27 cellular contexts compared by ENCODE assay signal in genomic region chr5:138943615-138944173, GRCh38.
DNase-seq lines count a peak whose midpoint lies in the region; ATAC-seq and TF ChIP-seq lines count a peak whose summit lies in the region.
"Had no signal": no experiment of that assay in that cellular context is flagged by ENCODE, and none has a peak within 500 bp of the region (broad histone marks: within the 10 kb centered on the region; RNA-seq: fewer than 3 reads in every experiment).

No MANE protein-coding gene starts in this region.

- H3K9me2 ChIP-seq in Karpas-422 (replicated peaks; ENCODE audit: insufficient read depth, low read length), result no peaks in the 10 kb centered on the region

- H3K27ac ChIP-seq in coronary artery (no peak overlapping the region), Karpas-422 (ENCODE audit: low read length) (no peak overlapping the region)
- H3K27ac ChIP-seq: A549, body of pancreas, esophagus muscularis mucosa, HL-60, neutrophil, prostate gland, upper lobe of left lung had no signal

- no peaks in the 10 kb centered on the region for H3K79me2 ChIP-seq in Karpas-422 (ENCODE audit: low read length)

- H3K4me3 Mint-ChIP-seq in activated naive CD8-positive, alpha-beta T cell treated with anti-CD3 and anti-CD28 coated beads, Interleukin-2, amount 10 ng/mL, durations not matched to agents 7 days and 5 days, result no peak overlapping the region
- H3K4me3 Mint-ChIP-seq in activated naive CD8-positive, alpha-beta T cell treated with anti-CD3 and anti-CD28 coated beads for 36 hours, result no peak overlapping the region
- no peak overlapping the region for H3K4me3 Mint-ChIP-seq in chondrocyte (ENCODE audit: unreplicated experiment)
- H3K4me3 Mint-ChIP-seq in mesothelial cell of epicardium, result no peak overlapping the region
- H3K4me3 Mint-ChIP-seq: activated CD4-positive, alpha-beta T cell treated with anti-CD3 and anti-CD28 coated beads, Interleukin-2, amount 10 ng/mL, durations not matched to agents 24 days and 14 days; effector memory CD8-positive, alpha-beta T cell; immature natural killer cell had no signal

- peaks cover 4% of the 10 kb centered on the region for H3K36me3 Mint-ChIP-seq in activated naive CD8-positive, alpha-beta T cell treated with anti-CD3 and anti-CD28 coated beads, Interleukin-2, amount 10 ng/mL, durations not matched to agents 7 days and 5 days
- H3K36me3 Mint-ChIP-seq in activated naive CD8-positive, alpha-beta T cell treated with anti-CD3 and anti-CD28 coated beads for 36 hours, result peaks cover 18% of the 10 kb centered on the region
- peaks cover 8% of the 10 kb centered on the region for H3K36me3 Mint-ChIP-seq in chondrocyte (ENCODE audit: low read depth)
- peaks cover 18% of the 10 kb centered on the region for H3K36me3 Mint-ChIP-seq in mesothelial cell of epicardium

- H3K9me3 Mint-ChIP-seq in activated naive CD8-positive, alpha-beta T cell treated with anti-CD3 and anti-CD28 coated beads, Interleukin-2, amount 10 ng/mL, durations not matched to agents 7 days and 5 days, result no peaks in the 10 kb centered on the region
- H3K9me3 Mint-ChIP-seq in activated naive CD8-positive, alpha-beta T cell treated with anti-CD3 and anti-CD28 coated beads for 36 hours, result no peaks in the 10 kb centered on the region
- H3K9me3 Mint-ChIP-seq in chondrocyte (ENCODE audit: low read depth), result peaks cover 5% of the 10 kb centered on the region
- H3K9me3 Mint-ChIP-seq in mesothelial cell of epicardium, result peaks cover 7% of the 10 kb centered on the region
- H3K9me3 Mint-ChIP-seq: activated CD4-positive, alpha-beta T cell treated with anti-CD3 and anti-CD28 coated beads, Interleukin-2, amount 10 ng/mL, durations not matched to agents 24 days and 14 days; activated T-helper 2 cell treated with anti-CD3 and anti-CD28 coated beads, Interferon-gamma antibody, Interleukin-2, Interleukin-4, amounts not matched to agents 10 μg/mL and 5 μg/mL and 100 μg/mL, durations not matched to agents 14 hours and 24 hours and 36 hours; effector memory CD8-positive, alpha-beta T cell; immature natural killer cell had no signal

- no peaks in the 10 kb centered on the region for H3K27me3 ChIP-seq in Karpas-422 (ENCODE audit: low read length)
- H3K27me3 ChIP-seq: body of pancreas, esophagus muscularis mucosa, neutrophil, upper lobe of left lung had no signal

- H2AFZ ChIP-seq in Karpas-422 (ENCODE audit: low read length), result no peak overlapping the region

- ATAC-seq in activated naive CD8-positive, alpha-beta T cell treated with anti-CD3 and anti-CD28 coated beads, Interleukin-2, amount 10 ng/mL, durations not matched to agents 7 days and 5 days (ENCODE audit: low read depth), result no peak
- ATAC-seq: body of pancreas; effector memory CD8-positive, alpha-beta T cell; SK-N-SH treated with all-trans-retinoic acid at 6 μM for 48 hours had no signal

- POLR2A ChIA-PET in activated naive CD8-positive, alpha-beta T cell treated with anti-CD3 and anti-CD28 coated beads, Interleukin-2, amount 10 ng/mL, durations not matched to agents 7 days and 5 days (lab: Charles Lee), result no interaction called here

- TF ChIP-seq CTCF in chondrocyte (IDR thresholded peaks at IDR 0.05) (no peak), mesothelial cell of epicardium (IDR thresholded peaks at IDR 0.05; ENCODE audit: unreplicated experiment) (no peak), coronary artery (IDR thresholded peaks at IDR 0.05) (no peak)

- H4K20me1 ChIP-seq in Karpas-422 (ENCODE audit: insufficient read depth, low read depth, low read length), result no peaks in the 10 kb centered on the region

- peaks cover 13% of the 10 kb centered on the region for H3K4me1 Mint-ChIP-seq in activated naive CD8-positive, alpha-beta T cell treated with anti-CD3 and anti-CD28 coated beads, Interleukin-2, amount 10 ng/mL, durations not matched to agents 7 days and 5 days
- H3K4me1 Mint-ChIP-seq in activated naive CD8-positive, alpha-beta T cell treated with anti-CD3 and anti-CD28 coated beads for 36 hours, result peaks cover 7% of the 10 kb centered on the region
- H3K4me1 Mint-ChIP-seq in chondrocyte (ENCODE audit: low read depth) (peaks cover 13% of the 10 kb centered on the region), mesothelial cell of epicardium (peaks cover 9% of the 10 kb centered on the region)

- H3K4me1 ChIP-seq in Karpas-422 (ENCODE audit: low read length), result no peaks in the 10 kb centered on the region
- H3K4me1 ChIP-seq: A549, prostate gland had no signal

- H3K27me3 Mint-ChIP-seq in activated naive CD8-positive, alpha-beta T cell treated with anti-CD3 and anti-CD28 coated beads, Interleukin-2, amount 10 ng/mL, durations not matched to agents 7 days and 5 days, result no peaks in the 10 kb centered on the region
- no peaks in the 10 kb centered on the region for H3K27me3 Mint-ChIP-seq in activated naive CD8-positive, alpha-beta T cell treated with anti-CD3 and anti-CD28 coated beads for 36 hours
- H3K27me3 Mint-ChIP-seq in chondrocyte (ENCODE audit: low read depth), result no peaks in the 10 kb centered on the region
- H3K27me3 Mint-ChIP-seq in mesothelial cell of epicardium (ENCODE audit: low read depth), result no peaks in the 10 kb centered on the region
- H3K27me3 Mint-ChIP-seq: activated CD4-positive, alpha-beta T cell treated with anti-CD3 and anti-CD28 coated beads, Interleukin-2, amount 10 ng/mL, durations not matched to agents 24 days and 14 days; effector memory CD8-positive, alpha-beta T cell had no signal

- no peak for DNase-seq in activated naive CD8-positive, alpha-beta T cell treated with anti-CD3 and anti-CD28 coated beads, Interleukin-2, amount 10 ng/mL, durations not matched to agents 7 days and 5 days
- no peak for DNase-seq in activated naive CD8-positive, alpha-beta T cell treated with anti-CD3 and anti-CD28 coated beads for 36 hours
- DNase-seq in chondrocyte (ENCODE audit: low spot score), result no peak
- no peak for DNase-seq in mesothelial cell of epicardium (ENCODE audit: low spot score in 2 of 2, unreplicated experiment in 2 of 2)
- DNase-seq in ecto neural progenitor cell (ENCODE audit: low spot score), result no peak
- no peak for DNase-seq in KG1 (lab: John Stamatoyannopoulos, UW)
- no peak for DNase-seq in coronary artery (ENCODE audit: low spot score)
- no peak for DNase-seq in Karpas-422
- DNase-seq: activated CD4-positive, alpha-beta T cell treated with anti-CD3 and anti-CD28 coated beads, Interleukin-2, amount 10 ng/mL, durations not matched to agents 24 days and 14 days; effector memory CD8-positive, alpha-beta T cell; GF-D8; GOT3; hippocampal formation; immature natural killer cell; NCI-H1105 treated with DMSO at 0.1 percent for 48 hours; NCI-H2081; NCI-H226; NCI-H774 had no signal

- peak overlapping the region; percentile 68 for H3K27ac Mint-ChIP-seq in activated naive CD8-positive, alpha-beta T cell treated with anti-CD3 and anti-CD28 coated beads, Interleukin-2, amount 10 ng/mL, durations not matched to agents 7 days and 5 days
- no peak overlapping the region for H3K27ac Mint-ChIP-seq in activated naive CD8-positive, alpha-beta T cell treated with anti-CD3 and anti-CD28 coated beads for 36 hours
- H3K27ac Mint-ChIP-seq in chondrocyte (ENCODE audit: unreplicated experiment) (peak overlapping the region; percentile 87), mesothelial cell of epicardium (peak overlapping the region; percentile 36)
- H3K27ac Mint-ChIP-seq: activated CD4-positive, alpha-beta T cell treated with anti-CD3 and anti-CD28 coated beads, Interleukin-2, amount 10 ng/mL, durations not matched to agents 24 days and 14 days; activated T-helper 2 cell treated with anti-CD3 and anti-CD28 coated beads, Interferon-gamma antibody, Interleukin-2, Interleukin-4, amounts not matched to agents 10 μg/mL and 5 μg/mL and 100 μg/mL, durations not matched to agents 14 hours and 24 hours and 36 hours had no signal

- no peak overlapping the region for H3K4me3 ChIP-seq in coronary artery
- no peak overlapping the region for H3K4me3 ChIP-seq in Karpas-422 (ENCODE audit: low read length)
- H3K4me3 ChIP-seq: A549, body of pancreas, esophagus muscularis mucosa, prostate gland, upper lobe of left lung had no signal

- no peaks in the 10 kb centered on the region for H3K36me3 ChIP-seq in Karpas-422 (ENCODE audit: insufficient read depth, low read length)
- H3K36me3 ChIP-seq: prostate gland had no signal

- no peak overlapping the region for H3K9ac ChIP-seq in Karpas-422 (ENCODE audit: low read length)

- no peaks in the 10 kb centered on the region for H3K9me3 ChIP-seq in Karpas-422 (ENCODE audit: low read length)
- H3K9me3 ChIP-seq: A549, body of pancreas, esophagus muscularis mucosa, neutrophil, prostate gland, upper lobe of left lung had no signal

- H3K4me2 ChIP-seq in Karpas-422 (ENCODE audit: low read depth, low read length, poor library complexity, severe bottlenecking), result no peak overlapping the region
- H3K4me2 ChIP-seq: A549 had no signal
